In genomic region chr10:96419351-96419750, GRCh38 we compare ENCODE assay signal across 24 cellular contexts.
A peak's percentile ranks its signal among the peaks of the same experiment; 100 is the strongest.
DNase-seq lines count a peak whose midpoint lies in the region; ATAC-seq and TF ChIP-seq lines count a peak whose summit lies in the region.
"Had no signal": no experiment of that assay in that cellular context is flagged by ENCODE, and none has a peak within 500 bp of the region (broad histone marks: within the 10 kb centered on the region; RNA-seq: fewer than 3 reads in every experiment).

No MANE protein-coding gene starts in this region.

- H3K9me3 Mint-ChIP-seq in activated CD8-positive, alpha-beta T cell treated with anti-CD3 and anti-CD28 coated beads for 36 hours: no peaks in the 10 kb centered on the region
- H3K9me3 Mint-ChIP-seq: CD14-positive monocyte; CD4-positive, alpha-beta memory T cell; CD8-positive, alpha-beta memory T cell had no signal

- peaks cover 3% of the 10 kb centered on the region for H3K27me3 Mint-ChIP-seq in activated CD8-positive, alpha-beta T cell treated with anti-CD3 and anti-CD28 coated beads for 36 hours
- H3K27me3 Mint-ChIP-seq: CD4-positive, CD25-positive, alpha-beta regulatory T cell had no signal

- H3K9me3 ChIP-seq in left ventricle myocardium inferior (replicated peaks) (no peaks in the 10 kb centered on the region), SJCRH30 (replicated peaks) (no peaks in the 10 kb centered on the region)
- H3K9me3 ChIP-seq: BE2C, BLaER1 had no signal

- peaks cover 53% of the 10 kb centered on the region for H3K4me1 ChIP-seq in left ventricle myocardium inferior
- peaks cover 39% of the 10 kb centered on the region for H3K4me1 ChIP-seq in SJCRH30

- H3K4me3 ChIP-seq in left ventricle myocardium inferior (no peak overlapping the region), SJCRH30 (no peak overlapping the region)
- H3K4me3 ChIP-seq: BLaER1, GM12878 had no signal

- intact Hi-C loops in left ventricle myocardium inferior (cut with micrococcal nuclease) (no loop called here), cardiac septum (cut with DNase I) (no loop called here)
- intact Hi-C loops in activated CD8-positive, alpha-beta T cell treated with anti-CD3 and anti-CD28 coated beads for 36 hours (cut with micrococcal nuclease): no loop called here

- H3K4me3 Mint-ChIP-seq in activated CD8-positive, alpha-beta T cell treated with anti-CD3 and anti-CD28 coated beads for 36 hours: no peak overlapping the region
- H3K4me3 Mint-ChIP-seq: CD14-positive monocyte; CD4-positive, alpha-beta memory T cell; CD4-positive, CD25-positive, alpha-beta regulatory T cell; CD8-positive, alpha-beta memory T cell had no signal

- H3K27ac ChIP-seq in left ventricle myocardium inferior (replicated peaks) (peak overlapping the region; percentile 42), SJCRH30 (peak overlapping the region; percentile 67)
- H3K27ac ChIP-seq: BLaER1 had no signal

- H3K36me3 ChIP-seq in left ventricle myocardium inferior: no peaks in the 10 kb centered on the region
- H3K36me3 ChIP-seq in SJCRH30: no peaks in the 10 kb centered on the region
- H3K36me3 ChIP-seq: BE2C, BLaER1 had no signal

- CTCF ChIA-PET in activated CD8-positive, alpha-beta T cell treated with anti-CD3 and anti-CD28 coated beads for 36 hours (lab: Charles Lee): interaction anchor here (1.1 kb wide), 1 partner anchor 49 kb away, joined by 3 read pairs; no protein-coding TSS in a partner anchor

- TF ChIP-seq CTCF in left ventricle myocardium inferior (IDR thresholded peaks at IDR 0.05; ENCODE audit: borderline replicate concordance): no peak
- TF ChIP-seq CTCF in activated CD8-positive, alpha-beta T cell treated with anti-CD3 and anti-CD28 coated beads for 36 hours (IDR thresholded peaks at IDR 0.05): no peak

- no peaks in the 10 kb centered on the region for H3K4me1 Mint-ChIP-seq in activated CD8-positive, alpha-beta T cell treated with anti-CD3 and anti-CD28 coated beads for 36 hours (ENCODE audit: low read depth)
- H3K4me1 Mint-ChIP-seq: CD4-positive, alpha-beta memory T cell; CD4-positive, CD25-positive, alpha-beta regulatory T cell; CD8-positive, alpha-beta memory T cell had no signal

- POLR2A ChIA-PET in activated CD8-positive, alpha-beta T cell treated with anti-CD3 and anti-CD28 coated beads for 36 hours (lab: Charles Lee): no interaction called here

- H3K27me3 ChIP-seq in left ventricle myocardium inferior (ENCODE audit: low read depth) (no peaks in the 10 kb centered on the region), SJCRH30 (no peaks in the 10 kb centered on the region)
- H3K27me3 ChIP-seq: BE2C, BLaER1 had no signal

- DNase-seq in left ventricle myocardium inferior: no peak
- DNase-seq in cardiac septum (ENCODE audit: low spot score): no peak
- DNase-seq in RPMI7951 (ENCODE audit: low read depth): peak; percentile 14
- DNase-seq in SJCRH30: peak; percentile 55 to 83
- DNase-seq in NOMO-1 treated with dmso at 0.1 percent for 144 hours (lab: John Stamatoyannopoulos, UW; ENCODE audit: unreplicated experiment): no peak
- DNase-seq in activated CD8-positive, alpha-beta T cell treated with anti-CD3 and anti-CD28 coated beads for 36 hours: no peak
- DNase-seq: 8988T; ACHN; BE2C; C1 segment of cervical spinal cord; CD4-positive, alpha-beta memory T cell; CD4-positive, CD25-positive, alpha-beta regulatory T cell; CD8-positive, alpha-beta memory T cell; COR-L47; DMS 273 treated with DMSO at 0.1 percent for 48 hours; DMS153; DMS53; DMS79; DND-41; EL; GDM1 had no signal

- H3K36me3 Mint-ChIP-seq in activated CD8-positive, alpha-beta T cell treated with anti-CD3 and anti-CD28 coated beads for 36 hours (ENCODE audit: low read depth): no peaks in the 10 kb centered on the region
- H3K36me3 Mint-ChIP-seq: CD14-positive monocyte; CD4-positive, alpha-beta memory T cell; CD4-positive, CD25-positive, alpha-beta regulatory T cell; CD8-positive, alpha-beta memory T cell had no signal

- ATAC-seq in activated CD8-positive, alpha-beta T cell treated with anti-CD3 and anti-CD28 coated beads for 36 hours: no peak
- ATAC-seq: GM12878 had no signal

- H3K27ac Mint-ChIP-seq in activated CD8-positive, alpha-beta T cell treated with anti-CD3 and anti-CD28 coated beads for 36 hours: no peak overlapping the region
- H3K27ac Mint-ChIP-seq: CD14-positive monocyte; CD4-positive, alpha-beta memory T cell; CD4-positive, CD25-positive, alpha-beta regulatory T cell had no signal

Comparison
In these comparisons a context has a peak if more than half of its experiments do, and no peak if none do; other contexts are left out.
1. DNase-seq: peak in RPMI7951 (single experiment) and SJCRH30 (2 of 2); none in left ventricle myocardium inferior (single experiment), cardiac septum (single experiment), NOMO-1 treated with dmso at 0.1 percent for 144 hours (single experiment) and activated CD8-positive, alpha-beta T cell treated with anti-CD3 and anti-CD28 coated beads for 36 hours (single experiment).